Comparison of ENCODE assay signal across 7 cellular contexts in genomic region chr7:55845164-55845563, GRCh38. TPM values are rescaled to one million over a fixed set of nuclear protein-coding genes. Genes with fewer than 3 reads are reported as not detected.
"Had no signal": no experiment of that assay in that cellular context is flagged by ENCODE, and none has a peak within 500 bp of the region (broad histone marks: within the 10 kb centered on the region; RNA-seq: fewer than 3 reads in every experiment).

No MANE protein-coding gene starts in this region.

RNA-seq across cellular contexts. Expression of gene SEPTIN14, which starts 17.4 kb away (rescaled TPM):
- total RNA-seq: GM23248, GM23338, H1, H4, H7, H9, HFFc6 had no signal
- polyA plus RNA-seq: GM23248, GM23338, H1 had no signal
